ENCODE assay signal across 16 cellular contexts in the genomic region with DNA sequence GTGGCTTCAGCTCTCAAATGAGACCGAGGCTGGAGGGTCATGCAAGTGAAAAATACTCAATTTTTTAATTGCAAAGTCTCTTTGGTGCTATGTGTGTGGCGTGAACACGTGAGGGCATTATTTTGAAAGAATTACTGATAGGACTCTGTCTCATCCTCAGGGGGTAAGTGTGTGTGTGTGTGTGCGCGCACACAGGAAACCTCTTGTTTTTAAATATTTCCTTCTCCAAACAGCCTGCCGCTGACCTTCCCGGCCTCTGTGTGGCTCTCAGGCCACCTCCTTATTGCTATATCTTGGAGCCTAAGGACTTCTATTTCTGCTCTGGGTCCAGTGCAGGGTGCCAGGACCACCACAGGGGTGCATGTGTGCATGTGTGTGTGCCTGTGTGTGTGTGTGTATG.
DNase-seq lines count a peak whose midpoint lies in the region; ATAC-seq, FAIRE-seq and TF ChIP-seq lines count a peak whose summit lies in the region.
"Had no signal": no experiment of that assay in that cellular context is flagged by ENCODE, and none has a peak within 500 bp of the region (broad histone marks: within the 10 kb centered on the region; RNA-seq: fewer than 3 reads in every experiment).

No MANE protein-coding gene starts in this region.

- H3K4me3 Mint-ChIP-seq in activated CD8-positive, alpha-beta T cell treated with anti-CD3 and anti-CD28 coated beads for 36 hours: no peak overlapping the region
- no peak overlapping the region for H3K4me3 Mint-ChIP-seq in activated CD8-positive, alpha-beta T cell treated with anti-CD3 and anti-CD28 coated beads, Interleukin-2, amount 10 ng/mL, durations not matched to agents 7 days and 5 days

- dilution Hi-C loops in endothelial cell of umbilical vein (cut with MboI; ENCODE audit: extremely low pct_ligation_motif_present, low sequenced_read_pairs): no loop called here

- H3K9me1 ChIP-seq in endothelial cell of umbilical vein (replicated peaks; ENCODE audit: control insufficient read depth, extremely low read depth, insufficient read depth, low read length): no peaks in the 10 kb centered on the region

- no peaks in the 10 kb centered on the region for H3K9me3 Mint-ChIP-seq in activated CD8-positive, alpha-beta T cell treated with anti-CD3 and anti-CD28 coated beads for 36 hours
- H3K9me3 Mint-ChIP-seq in activated CD8-positive, alpha-beta T cell treated with anti-CD3 and anti-CD28 coated beads, Interleukin-2, amount 10 ng/mL, durations not matched to agents 7 days and 5 days (ENCODE audit: insufficient read depth): no peaks in the 10 kb centered on the region

- no TSS peak for BruUV-seq in endothelial cell of umbilical vein (replicated peaks; lab: Mats Ljungman, UMichigan)

- peaks cover 43% of the 10 kb centered on the region for H3K79me2 ChIP-seq in endothelial cell of umbilical vein (ENCODE audit: control insufficient read depth, insufficient read depth, low read length)
- H3K79me2 ChIP-seq in osteoblast (ENCODE audit: insufficient read depth, low read length): peaks cover 68% of the 10 kb centered on the region

- H3K27me3 ChIP-seq in endothelial cell of umbilical vein (ENCODE audit: control insufficient read depth in 2 of 2, insufficient read depth in 2 of 2, low read length in 2 of 2) (no peaks in the 10 kb centered on the region), osteoblast (ENCODE audit: insufficient read depth, low read length) (no peaks in the 10 kb centered on the region)
- H3K27me3 ChIP-seq: adrenal gland had no signal

- H3K9ac ChIP-seq in endothelial cell of umbilical vein (replicated peaks; ENCODE audit: extremely low read depth, insufficient read depth, low read length): no peak overlapping the region

- H3K4me1 ChIP-seq in endothelial cell of umbilical vein (ENCODE audit: control insufficient read depth, extremely low read depth, insufficient read depth, low read length): peaks cover 31% of the 10 kb centered on the region
- H3K4me1 ChIP-seq in osteoblast (ENCODE audit: insufficient read depth, low read length): peaks cover 28% of the 10 kb centered on the region

- no peak for TF ChIP-seq CTCF in activated CD8-positive, alpha-beta T cell treated with anti-CD3 and anti-CD28 coated beads for 36 hours (IDR thresholded peaks at IDR 0.05)
- no peak for TF ChIP-seq CTCF in NB4 (IDR thresholded peaks at IDR 0.05; ENCODE audit: low read depth, low read length)
- TF ChIP-seq CTCF in endothelial cell of umbilical vein (IDR thresholded peaks at IDR 0.05; ENCODE audit: extremely low read depth in 1 of 2, insufficient read depth in 1 of 2, low read depth in 1 of 2, low read length in 2 of 2): no peak
- no peak for TF ChIP-seq CTCF in osteoblast (IDR thresholded peaks at IDR 0.05; ENCODE audit: extremely low read depth, low read depth, low read length)

- intact Hi-C loops in activated CD8-positive, alpha-beta T cell treated with anti-CD3 and anti-CD28 coated beads for 36 hours (cut with micrococcal nuclease): no loop called here
- intact Hi-C loops in endothelial cell of umbilical vein (cut with micrococcal nuclease): loop anchor here (5.0 kb wide), 1 partner anchor 42 kb away; no protein-coding TSS in a partner anchor

- H3K9me3 ChIP-seq in endothelial cell of umbilical vein (replicated peaks; ENCODE audit: control insufficient read depth, insufficient read depth, low read length) (no peaks in the 10 kb centered on the region), osteoblast (ENCODE audit: low read depth, low read length) (no peaks in the 10 kb centered on the region)
- H3K9me3 ChIP-seq: adrenal gland had no signal

- H3K4me2 ChIP-seq in endothelial cell of umbilical vein (ENCODE audit: insufficient read depth, low read length) (peak overlapping the region; percentile 40), osteoblast (ENCODE audit: insufficient read depth, low read length) (peak overlapping the region; percentile 60)

- no peak overlapping the region for H3K27ac ChIP-seq in endothelial cell of umbilical vein (ENCODE audit: insufficient read depth, low read depth, low read length)
- peak overlapping the region; percentile 47 for H3K27ac ChIP-seq in osteoblast (ENCODE audit: low read depth, low read length)

- H4K20me1 ChIP-seq in endothelial cell of umbilical vein (replicated peaks; ENCODE audit: control insufficient read depth, extremely low read depth, insufficient read depth, low read length) (peaks cover 5% of the 10 kb centered on the region), osteoblast (ENCODE audit: insufficient read depth, low read length) (peaks cover 32% of the 10 kb centered on the region)

- H3K4me1 Mint-ChIP-seq in activated CD8-positive, alpha-beta T cell treated with anti-CD3 and anti-CD28 coated beads for 36 hours (ENCODE audit: low read depth): peaks cover 32% of the 10 kb centered on the region
- peaks cover 35% of the 10 kb centered on the region for H3K4me1 Mint-ChIP-seq in activated CD8-positive, alpha-beta T cell treated with anti-CD3 and anti-CD28 coated beads, Interleukin-2, amount 10 ng/mL, durations not matched to agents 7 days and 5 days (ENCODE audit: low read depth)

- no peak for DNase-seq in activated CD8-positive, alpha-beta T cell treated with anti-CD3 and anti-CD28 coated beads for 36 hours
- DNase-seq in activated CD8-positive, alpha-beta T cell treated with anti-CD3 and anti-CD28 coated beads, Interleukin-2, amount 10 ng/mL, durations not matched to agents 7 days and 5 days: no peak
- DNase-seq in NB4 (ENCODE audit: low read depth) (peak; percentile 76), endothelial cell of umbilical vein (ENCODE audit: low read depth, low spot score) (peak; percentile 62), osteoblast (ENCODE audit: insufficient read length, low spot score, missing footprints) (no peak), NCI-H446 (lab: John Stamatoyannopoulos, UW) (no peak), pons (ENCODE audit: low spot score) (no peak)
- DNase-seq: activated CD4-positive, CD25-positive, alpha-beta regulatory T cell; adrenal gland; erythroblast; glutamatergic neuron; NCI-H1417 treated with DMSO at 0.1 percent for 48 hours; NCI-H2227 treated with DMSO at 0.1 percent for 48 hours; PC-3 had no signal

- POLR2A ChIA-PET in activated CD8-positive, alpha-beta T cell treated with anti-CD3 and anti-CD28 coated beads for 36 hours (lab: Charles Lee): no interaction called here
- POLR2A ChIA-PET in activated CD8-positive, alpha-beta T cell treated with anti-CD3 and anti-CD28 coated beads, Interleukin-2, amount 10 ng/mL, durations not matched to agents 7 days and 5 days (lab: Charles Lee): no interaction called here
- POLR2A ChIA-PET in endothelial cell of umbilical vein (lab: Charles Lee): interaction anchor here (1.5 kb wide), 1 partner anchor 28 kb away, joined by 3 read pairs; no protein-coding TSS in a partner anchor

- CTCF ChIA-PET in activated CD8-positive, alpha-beta T cell treated with anti-CD3 and anti-CD28 coated beads for 36 hours (lab: Charles Lee): interaction anchor here (0.8 to 1.2 kb wide), 2 partner anchors 17 to 23 kb away, joined by 3 to 4 read pairs; no protein-coding TSS in a partner anchor
- CTCF ChIA-PET in activated CD8-positive, alpha-beta T cell treated with anti-CD3 and anti-CD28 coated beads, Interleukin-2, amount 10 ng/mL, durations not matched to agents 7 days and 5 days (lab: Charles Lee): no interaction called here
- CTCF ChIA-PET in endothelial cell of umbilical vein (lab: Charles Lee): interaction anchor here (0.6 to 1.5 kb wide), 4 partner anchors 18 to 141 kb away, joined by 3 to 4 read pairs (median 3); no protein-coding TSS in a partner anchor

- peak; percentile 27 for ATAC-seq in activated CD8-positive, alpha-beta T cell treated with anti-CD3 and anti-CD28 coated beads for 36 hours
- ATAC-seq in activated CD8-positive, alpha-beta T cell treated with anti-CD3 and anti-CD28 coated beads, Interleukin-2, amount 10 ng/mL, durations not matched to agents 7 days and 5 days: no peak
- ATAC-seq in HG02885 (IDR thresholded peaks at IDR 0.05; ENCODE audit: poor library complexity, unreplicated experiment): no peak

- no peaks in the 10 kb centered on the region for H3K36me3 Mint-ChIP-seq in activated CD8-positive, alpha-beta T cell treated with anti-CD3 and anti-CD28 coated beads for 36 hours (ENCODE audit: low read depth)
- peaks cover under 1% of the 10 kb centered on the region for H3K36me3 Mint-ChIP-seq in activated CD8-positive, alpha-beta T cell treated with anti-CD3 and anti-CD28 coated beads, Interleukin-2, amount 10 ng/mL, durations not matched to agents 7 days and 5 days (ENCODE audit: low read depth)

- no peaks in the 10 kb centered on the region for H3K27me3 Mint-ChIP-seq in activated CD8-positive, alpha-beta T cell treated with anti-CD3 and anti-CD28 coated beads for 36 hours
- H3K27me3 Mint-ChIP-seq in activated CD8-positive, alpha-beta T cell treated with anti-CD3 and anti-CD28 coated beads, Interleukin-2, amount 10 ng/mL, durations not matched to agents 7 days and 5 days (ENCODE audit: low read depth): no peaks in the 10 kb centered on the region

- TF ChIP-seq POLR2A in NB4 (IDR thresholded peaks at IDR 0.05; ENCODE audit: extremely low read depth, insufficient read length): no peak
- TF ChIP-seq POLR2A in endothelial cell of umbilical vein (IDR thresholded peaks at IDR 0.05; ENCODE audit: low read depth, low read length): no peak

- peak; percentile 89 for FAIRE-seq in endothelial cell of umbilical vein (lab: Jason Lieb, UNC)
- FAIRE-seq: A204.1 had no signal

- H3K4me3 ChIP-seq in NB4 (ENCODE audit: low read depth, low read length) (peak overlapping the region; percentile 35), endothelial cell of umbilical vein (replicated peaks in 1 of 3; ENCODE audit: insufficient read depth in 1 of 3, low read depth in 1 of 3, low read length in 3 of 3) (no peak overlapping the region), osteoblast (ENCODE audit: insufficient read depth, low read length) (no peak overlapping the region)
- H3K4me3 ChIP-seq: adrenal gland had no signal

- H2AFZ ChIP-seq in endothelial cell of umbilical vein (ENCODE audit: low read depth, low read length): no peak overlapping the region
- H2AFZ ChIP-seq in osteoblast (ENCODE audit: low read length): no peak overlapping the region

- H3K27ac Mint-ChIP-seq in activated CD8-positive, alpha-beta T cell treated with anti-CD3 and anti-CD28 coated beads for 36 hours: no peak overlapping the region
- H3K27ac Mint-ChIP-seq in activated CD8-positive, alpha-beta T cell treated with anti-CD3 and anti-CD28 coated beads, Interleukin-2, amount 10 ng/mL, durations not matched to agents 7 days and 5 days: no peak overlapping the region

- H3K36me3 ChIP-seq in endothelial cell of umbilical vein (ENCODE audit: control insufficient read depth in 2 of 2, extremely low read depth in 1 of 2, insufficient read depth in 2 of 2, low read length in 2 of 2) (peaks cover 0 to 2% of the 10 kb centered on the region in 2 experiments), osteoblast (ENCODE audit: insufficient read depth, low read length) (no peaks in the 10 kb centered on the region)
- H3K36me3 ChIP-seq: adrenal gland had no signal

TF ChIP-seq in endothelial cell of umbilical vein, 7 proteins besides CTCF, POLR2A, EP300 and RAD21 (continues in another document):
- TF ChIP-seq FOS (IDR thresholded peaks at IDR 0.05; ENCODE audit: borderline replicate concordance, insufficient read depth, low read length): peak; percentile 31

Comparison
In these comparisons a context has a peak if more than half of its experiments do, and no peak if none do; other contexts are left out.
1. DNase-seq: peak in NB4 (single experiment) and endothelial cell of umbilical vein (single experiment); none in activated CD8-positive, alpha-beta T cell treated with anti-CD3 and anti-CD28 coated beads for 36 hours (single experiment), activated CD8-positive, alpha-beta T cell treated with anti-CD3 and anti-CD28 coated beads, Interleukin-2, amount 10 ng/mL, durations not matched to agents 7 days and 5 days (single experiment), osteoblast (single experiment), NCI-H446 (0 of 2) and pons (single experiment).